In the genomic region with DNA sequence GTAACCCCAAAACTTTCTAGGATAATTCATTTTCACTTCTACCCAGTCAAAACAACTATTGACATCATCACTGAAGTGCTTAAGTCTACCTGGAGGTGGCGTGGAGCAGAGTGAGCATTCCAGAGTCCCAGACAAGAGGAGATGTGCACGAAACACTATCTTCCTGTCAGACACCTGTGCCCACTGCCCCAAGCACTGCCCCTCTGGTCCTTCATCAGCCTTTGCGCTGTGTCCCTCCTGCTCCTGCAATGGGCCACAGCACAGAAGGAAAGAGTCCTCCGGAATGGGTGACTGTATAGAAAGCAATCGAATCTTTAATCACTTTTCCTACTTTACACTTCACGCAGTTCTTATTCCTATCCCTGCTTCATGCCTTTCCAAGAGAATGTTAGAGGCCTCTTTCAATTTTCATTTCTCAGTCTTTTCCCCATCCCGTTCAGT, we compare ENCODE assay signal across 8 cellular contexts. TPM values are rescaled to one million over a fixed set of nuclear protein-coding genes. Genes with fewer than 3 reads are reported as not detected.
DNase-seq lines count a peak whose midpoint lies in the region; ATAC-seq and TF ChIP-seq lines count a peak whose summit lies in the region.

No MANE protein-coding gene starts in this region.

- POLR2A ChIA-PET in activated CD8-positive, alpha-beta T cell treated with anti-CD3 and anti-CD28 coated beads for 36 hours (lab: Charles Lee) = no interaction called here

- H3K36me3 Mint-ChIP-seq in activated CD8-positive, alpha-beta T cell treated with anti-CD3 and anti-CD28 coated beads for 36 hours (ENCODE audit: low read depth) = no peaks in the 10 kb centered on the region

- peak; percentile 82 for ATAC-seq in GM21423 (IDR thresholded peaks at IDR 0.05; ENCODE audit: unreplicated experiment)
- peak; percentile 56 for ATAC-seq in activated CD8-positive, alpha-beta T cell treated with anti-CD3 and anti-CD28 coated beads for 36 hours
- ATAC-seq in HG03571 (IDR thresholded peaks at IDR 0.05; ENCODE audit: unreplicated experiment) = no peak

- DNase-seq in DMS 273 (lab: John Stamatoyannopoulos, UW; ENCODE audit: unreplicated experiment) (peak; percentile 46), DMS 273 treated with DMSO at 0.1 percent for 48 hours (lab: John Stamatoyannopoulos, UW) (no peak), HuH-7 (ENCODE audit: low spot score) (peak; percentile 50), iPS-NIHi7 (ENCODE audit: extremely low spot score) (peak; percentile 33)
- DNase-seq in activated CD8-positive, alpha-beta T cell treated with anti-CD3 and anti-CD28 coated beads for 36 hours = peak; percentile 24
- no peak for DNase-seq in activated effector memory CD4-positive, alpha-beta T cell treated with Interleukin-2 at 50 U/mL for 16 hours

- H3K27me3 Mint-ChIP-seq in activated CD8-positive, alpha-beta T cell treated with anti-CD3 and anti-CD28 coated beads for 36 hours = peaks cover 38% of the 10 kb centered on the region

- CTCF ChIA-PET in activated CD8-positive, alpha-beta T cell treated with anti-CD3 and anti-CD28 coated beads for 36 hours (lab: Charles Lee) = no interaction called here

- intact Hi-C loops in activated CD8-positive, alpha-beta T cell treated with anti-CD3 and anti-CD28 coated beads for 36 hours (cut with micrococcal nuclease) = no loop called here

- no peak overlapping the region for H3K27ac Mint-ChIP-seq in activated CD8-positive, alpha-beta T cell treated with anti-CD3 and anti-CD28 coated beads for 36 hours

- peak; percentile 27 for TF ChIP-seq CTCF in activated CD8-positive, alpha-beta T cell treated with anti-CD3 and anti-CD28 coated beads for 36 hours (IDR thresholded peaks at IDR 0.05)

- no peak overlapping the region for H3K4me3 Mint-ChIP-seq in activated CD8-positive, alpha-beta T cell treated with anti-CD3 and anti-CD28 coated beads for 36 hours

- peaks cover 8% of the 10 kb centered on the region for H3K4me1 Mint-ChIP-seq in activated CD8-positive, alpha-beta T cell treated with anti-CD3 and anti-CD28 coated beads for 36 hours (ENCODE audit: low read depth)

- H3K9me3 Mint-ChIP-seq in activated CD8-positive, alpha-beta T cell treated with anti-CD3 and anti-CD28 coated beads for 36 hours = peaks cover 3% of the 10 kb centered on the region

RNA-seq across cellular contexts. Expression of a gene that starts 0.5 kb away (rescaled TPM):
- total RNA-seq in activated CD8-positive, alpha-beta T cell treated with anti-CD3 and anti-CD28 coated beads for 36 hours = not detected

Comparison
In these comparisons a context has a peak if more than half of its experiments do, and no peak if none do; other contexts are left out.
1. DNase-seq: peak in DMS 273 (single experiment), HuH-7 (single experiment), activated CD8-positive, alpha-beta T cell treated with anti-CD3 and anti-CD28 coated beads for 36 hours (single experiment) and iPS-NIHi7 (single experiment); none in DMS 273 treated with DMSO at 0.1 percent for 48 hours (single experiment) and activated effector memory CD4-positive, alpha-beta T cell treated with Interleukin-2 at 50 U/mL for 16 hours (single experiment).